Comparison of ENCODE assay signal across 8 cellular contexts in genomic region chr11:64241430-64242153, GRCh38.
DNase-seq lines count a peak whose midpoint lies in the region; ATAC-seq and TF ChIP-seq lines count a peak whose summit lies in the region.

No MANE protein-coding gene starts in this region.

- H3K4me3 ChIP-seq in AG09309 (ENCODE audit: control insufficient read depth, low read depth, low read length): peak overlapping the region; percentile 84

- DNase-seq in AG09309 (ENCODE audit: low read depth): peak; percentile 96
- DNase-seq in NCI-H446 treated with DMSO at 0.1 percent for 48 hours (lab: John Stamatoyannopoulos, UW): peak; percentile 97
- peak; percentile 100 for DNase-seq in activated CD4-positive, CD25-positive, alpha-beta regulatory T cell treated with anti-CD3 and anti-CD28 coated beads, Interleukin-2, amount 50 U/mL, for 72 hours
- peak; percentile 98 to 99 for DNase-seq in cerebellar nuclear complex (lab: John Stamatoyannopoulos, UW)
- DNase-seq in left kidney (ENCODE audit: low read depth, low spot score): peak; percentile 100
- DNase-seq in stimulated activated CD4-positive, alpha-beta T cell treated with anti-CD3 and anti-CD28 coated beads, Interleukin-1b, Interleukin-23, amount 100 ng/mL, for 4 hours (ENCODE audit: low read depth in 2 of 2): peak; percentile 100

- TF ChIP-seq CTCF in AG09309 (IDR thresholded peaks at IDR 0.05; ENCODE audit: control insufficient read depth, insufficient read depth, low read depth, low read length, missing control alignments): no peak

- ATAC-seq in GM19035 (IDR thresholded peaks at IDR 0.05; ENCODE audit: unreplicated experiment) (peak; percentile 8), HG03342 (IDR thresholded peaks at IDR 0.05; ENCODE audit: unreplicated experiment) (peak; percentile 58)

Comparison
In these comparisons a context has a peak if more than half of its experiments do, and no peak if none do; other contexts are left out.
1. Peak in every context shown above with its lines: DNase-seq, ATAC-seq and H3K4me3 ChIP-seq.